ENCODE assay signal across 1 cellular context in genomic region chr5:76836181-76836580, GRCh38.
TF ChIP-seq lines count a peak whose summit lies in the region.

No MANE protein-coding gene starts in this region.

TF ChIP-seq in SK-N-SH treated with all-trans-retinoic acid at 6 μM for 48 hours, 23 proteins besides CTCF, POLR2A, EP300 and RAD21 (continued from another document):
- no peak for TF ChIP-seq TSHZ2 (CRISPR knock-in tag; IDR thresholded peaks at IDR 0.05)
- TF ChIP-seq ESRRG (CRISPR knock-in tag; IDR thresholded peaks at IDR 0.05): no peak
- TF ChIP-seq GLIS3 (CRISPR knock-in tag; IDR thresholded peaks at IDR 0.05): no peak
